8 cellular contexts compared by ENCODE assay signal in genomic region chr16:3690470-3690918, GRCh38. TPM values are rescaled to one million over a fixed set of nuclear protein-coding genes. Genes with fewer than 3 reads are reported as not detected.
DNase-seq lines count a peak whose midpoint lies in the region; ATAC-seq and TF ChIP-seq lines count a peak whose summit lies in the region.

No MANE protein-coding gene starts in this region.

- peak; percentile 89 for DNase-seq in RPMI7951 (ENCODE audit: low read depth)
- DNase-seq in fibroblast of mammary gland (ENCODE audit: low read depth), result peak; percentile 95
- peak; percentile 91 for DNase-seq in natural killer cell treated with Interleukin-12 subunit alpha and Interleukin-12 subunit beta and Interleukin-15 and Interleukin-18, amount 100 ng/mL, for 72 hours (ENCODE audit: low spot score)
- DNase-seq in stimulated activated effector memory CD8-positive, alpha-beta T cell treated with anti-CD3 and anti-CD28 coated beads, Interleukin-12 subunit alpha, Interleukin-12 subunit beta, amount 100 ng/mL, for 72 hours (ENCODE audit: low spot score in 2 of 2), result peak; percentile 72 to 89

- H3K4me3 ChIP-seq in ACC112 (ENCODE audit: low read depth, low read length) (peak overlapping the region; percentile 68), KMS-11 (IDR thresholded peaks at IDR 0.05; ENCODE audit: insufficient read depth, low read depth, low read length) (peak overlapping the region; percentile 42), fibroblast of mammary gland (ENCODE audit: control insufficient read depth, low read depth, low read length) (peak overlapping the region; percentile 37)

- H3K4me2 ChIP-seq in KMS-11, result peak overlapping the region; percentile 85

- no peaks in the 10 kb centered on the region for H3K9me3 Mint-ChIP-seq in activated T-helper 17 cell treated with anti-CD3 and anti-CD28 coated beads, Interleukin-2, amount 50 U/mL, for 72 hours
- no peaks in the 10 kb centered on the region for H3K9me3 Mint-ChIP-seq in natural killer cell treated with Interleukin-12 subunit alpha and Interleukin-12 subunit beta and Interleukin-15 and Interleukin-18, amount 100 ng/mL, for 72 hours
- H3K9me3 Mint-ChIP-seq in stimulated activated effector memory CD8-positive, alpha-beta T cell treated with anti-CD3 and anti-CD28 coated beads, Interleukin-12 subunit alpha, Interleukin-12 subunit beta, amount 100 ng/mL, for 72 hours, result no peaks in the 10 kb centered on the region

- TF ChIP-seq CTCF in KMS-11 (conservative IDR thresholded peaks at IDR 0.05; ENCODE audit: low read depth, low read length) (peak; percentile 96), fibroblast of mammary gland (conservative IDR thresholded peaks at IDR 0.05; ENCODE audit: control insufficient read depth, insufficient read depth, low read depth, low read length) (peak; percentile 91)

- H3K79me2 ChIP-seq in ACC112 (ENCODE audit: control insufficient read depth, insufficient read depth, low read length, unreplicated experiment) (peaks cover 3% of the 10 kb centered on the region), KMS-11 (ENCODE audit: insufficient read depth, low read depth) (peaks cover 49% of the 10 kb centered on the region; the same call in 1 of the 2 replicates)

- H4K20me1 ChIP-seq in KMS-11 (ENCODE audit: insufficient read depth), result 0 out of 2 replicates have a peak, but pooled peaks cover 4% of the 10 kb centered on the region

- H3K27me3 ChIP-seq in ACC112 (ENCODE audit: insufficient read depth, low read length) (no peaks in the 10 kb centered on the region), KMS-11 (ENCODE audit: insufficient read depth, low read depth) (no peaks in the 10 kb centered on the region)

- H2AFZ ChIP-seq in ACC112 (ENCODE audit: low read length, unreplicated experiment), result peak overlapping the region; percentile 78
- H2AFZ ChIP-seq in KMS-11 (ENCODE audit: low read depth), result peak overlapping the region; percentile 15; the same call in 1 of the 2 replicates

- peak overlapping the region; percentile 40; the same call in 1 of the 2 replicates for H3K9ac ChIP-seq in KMS-11

- no peaks in the 10 kb centered on the region for H3K27me3 Mint-ChIP-seq in activated T-helper 17 cell treated with anti-CD3 and anti-CD28 coated beads, Interleukin-2, amount 50 U/mL, for 72 hours
- H3K27me3 Mint-ChIP-seq in natural killer cell treated with Interleukin-12 subunit alpha and Interleukin-12 subunit beta and Interleukin-15 and Interleukin-18, amount 100 ng/mL, for 72 hours, result no peaks in the 10 kb centered on the region

- ATAC-seq in GM18907 (IDR thresholded peaks at IDR 0.05; ENCODE audit: unreplicated experiment), result peak; percentile 65
- peak; percentile 98 for ATAC-seq in activated T-helper 17 cell treated with anti-CD3 and anti-CD28 coated beads, Interleukin-2, amount 50 U/mL, for 72 hours (replicated peaks)
- ATAC-seq in natural killer cell treated with Interleukin-12 subunit alpha and Interleukin-12 subunit beta and Interleukin-15 and Interleukin-18, amount 100 ng/mL, for 72 hours, result peak; percentile 89 to 93
- peak; percentile 98 for ATAC-seq in stimulated activated effector memory CD8-positive, alpha-beta T cell treated with anti-CD3 and anti-CD28 coated beads, Interleukin-12 subunit alpha, Interleukin-12 subunit beta, amount 100 ng/mL, for 72 hours

- peaks cover 7% of the 10 kb centered on the region for H3K4me1 ChIP-seq in ACC112 (ENCODE audit: control insufficient read depth, insufficient read depth, low read length, unreplicated experiment)
- H3K4me1 ChIP-seq in KMS-11 (ENCODE audit: low read depth, poor library complexity, severe bottlenecking), result peaks cover 60% of the 10 kb centered on the region

- H3K36me3 Mint-ChIP-seq in activated T-helper 17 cell treated with anti-CD3 and anti-CD28 coated beads, Interleukin-2, amount 50 U/mL, for 72 hours (ENCODE audit: low read depth), result peaks cover 71% of the 10 kb centered on the region
- peaks cover 5% of the 10 kb centered on the region for H3K36me3 Mint-ChIP-seq in natural killer cell treated with Interleukin-12 subunit alpha and Interleukin-12 subunit beta and Interleukin-15 and Interleukin-18, amount 100 ng/mL, for 72 hours
- peaks cover 59% of the 10 kb centered on the region for H3K36me3 Mint-ChIP-seq in stimulated activated effector memory CD8-positive, alpha-beta T cell treated with anti-CD3 and anti-CD28 coated beads, Interleukin-12 subunit alpha, Interleukin-12 subunit beta, amount 100 ng/mL, for 72 hours

- peak overlapping the region; percentile 34 for H3K4me3 Mint-ChIP-seq in activated T-helper 17 cell treated with anti-CD3 and anti-CD28 coated beads, Interleukin-2, amount 50 U/mL, for 72 hours
- peak overlapping the region; percentile 71 for H3K4me3 Mint-ChIP-seq in natural killer cell treated with Interleukin-12 subunit alpha and Interleukin-12 subunit beta and Interleukin-15 and Interleukin-18, amount 100 ng/mL, for 72 hours
- H3K4me3 Mint-ChIP-seq in stimulated activated effector memory CD8-positive, alpha-beta T cell treated with anti-CD3 and anti-CD28 coated beads, Interleukin-12 subunit alpha, Interleukin-12 subunit beta, amount 100 ng/mL, for 72 hours, result peak overlapping the region; percentile 37

- peak overlapping the region; percentile 78 for H3K27ac Mint-ChIP-seq in activated T-helper 17 cell treated with anti-CD3 and anti-CD28 coated beads, Interleukin-2, amount 50 U/mL, for 72 hours
- H3K27ac Mint-ChIP-seq in natural killer cell treated with Interleukin-12 subunit alpha and Interleukin-12 subunit beta and Interleukin-15 and Interleukin-18, amount 100 ng/mL, for 72 hours, result peak overlapping the region; percentile 62 to 83
- H3K27ac Mint-ChIP-seq in stimulated activated effector memory CD8-positive, alpha-beta T cell treated with anti-CD3 and anti-CD28 coated beads, Interleukin-12 subunit alpha, Interleukin-12 subunit beta, amount 100 ng/mL, for 72 hours, result peak overlapping the region; percentile 79

- H3K27ac ChIP-seq in ACC112 (ENCODE audit: low read depth, low read length) (no peak overlapping the region), KMS-11 (peak overlapping the region; percentile 67)

- H3K36me3 ChIP-seq in ACC112 (ENCODE audit: insufficient read depth, low read length) (no peaks in the 10 kb centered on the region), KMS-11 (ENCODE audit: insufficient read depth) (no peaks in the 10 kb centered on the region; the same call in 1 of the 2 replicates)

- peaks cover 7% of the 10 kb centered on the region for H3K4me1 Mint-ChIP-seq in activated T-helper 17 cell treated with anti-CD3 and anti-CD28 coated beads, Interleukin-2, amount 50 U/mL, for 72 hours
- H3K4me1 Mint-ChIP-seq in natural killer cell treated with Interleukin-12 subunit alpha and Interleukin-12 subunit beta and Interleukin-15 and Interleukin-18, amount 100 ng/mL, for 72 hours (ENCODE audit: low read depth in 2 of 2), result peaks cover 7 to 8% of the 10 kb centered on the region in 2 donors
- H3K4me1 Mint-ChIP-seq in stimulated activated effector memory CD8-positive, alpha-beta T cell treated with anti-CD3 and anti-CD28 coated beads, Interleukin-12 subunit alpha, Interleukin-12 subunit beta, amount 100 ng/mL, for 72 hours, result peaks cover 10% of the 10 kb centered on the region

RNA-seq across cellular contexts. Expression of gene TRAP1, which starts 26.8 kb away (rescaled TPM):
- 37.9 and 48.7 TPM in 2 replicates for total RNA-seq in RPMI7951 (2014; rRNA removed; shearing (Covaris generic))
- total RNA-seq in activated T-helper 17 cell treated with anti-CD3 and anti-CD28 coated beads, Interleukin-2, amount 50 U/mL, for 72 hours, result 100 to 1,000 TPM; 124 to 238 TPM
- total RNA-seq in natural killer cell treated with Interleukin-12 subunit alpha and Interleukin-12 subunit beta and Interleukin-15 and Interleukin-18, amount 100 ng/mL, for 72 hours, result 100 to 1,000 TPM; 105 to 257 TPM

RNA-seq across cellular contexts. Expression of gene DNASE1, which starts 36.0 kb away (rescaled TPM):
- 5.1 and 7.4 TPM in 2 replicates for total RNA-seq in RPMI7951 (2014; rRNA removed; shearing (Covaris generic))
- 10 to 100 TPM; 14.8 to 22.0 TPM for total RNA-seq in activated T-helper 17 cell treated with anti-CD3 and anti-CD28 coated beads, Interleukin-2, amount 50 U/mL, for 72 hours
- 10 to 100 TPM; 19.1 to 25.5 TPM for total RNA-seq in natural killer cell treated with Interleukin-12 subunit alpha and Interleukin-12 subunit beta and Interleukin-15 and Interleukin-18, amount 100 ng/mL, for 72 hours
